ENCODE assay signal across 25 cellular contexts in genomic region chr2:4556136-4556535, GRCh38.
DNase-seq lines count a peak whose midpoint lies in the region; ATAC-seq and TF ChIP-seq lines count a peak whose summit lies in the region.
"Had no signal": no experiment of that assay in that cellular context is flagged by ENCODE, and none has a peak within 500 bp of the region (broad histone marks: within the 10 kb centered on the region; RNA-seq: fewer than 3 reads in every experiment).

No MANE protein-coding gene starts in this region.

- H3K36me3 ChIP-seq in brain microvascular endothelial cell (replicated peaks), result no peaks in the 10 kb centered on the region
- H3K36me3 ChIP-seq: HAP-1 had no signal

- no peak overlapping the region for H3K4me3 ChIP-seq in brain microvascular endothelial cell (ENCODE audit: low read depth, low read length)
- H3K4me3 ChIP-seq: A549, GM23248, HAP-1 had no signal

- H3K27me3 Mint-ChIP-seq in activated CD4-positive, alpha-beta memory T cell treated with anti-CD3 and anti-CD28 coated beads, Interleukin-2, amount 10 ng/mL, durations not matched to agents 7 days and 5 days, result no peaks in the 10 kb centered on the region
- H3K27me3 Mint-ChIP-seq: CD4-positive, alpha-beta T cell had no signal

- no peak overlapping the region for H3K4me3 Mint-ChIP-seq in activated CD4-positive, alpha-beta memory T cell treated with anti-CD3 and anti-CD28 coated beads, Interleukin-2, amount 10 ng/mL, durations not matched to agents 7 days and 5 days
- H3K4me3 Mint-ChIP-seq: CD4-positive, alpha-beta T cell had no signal

- H3K27ac Mint-ChIP-seq in activated CD4-positive, alpha-beta memory T cell treated with anti-CD3 and anti-CD28 coated beads, Interleukin-2, amount 10 ng/mL, durations not matched to agents 7 days and 5 days, result no peak overlapping the region
- H3K27ac Mint-ChIP-seq: CD4-positive, alpha-beta T cell had no signal

- no peak for TF ChIP-seq CTCF in brain microvascular endothelial cell (IDR thresholded peaks at IDR 0.05; ENCODE audit: low read depth, low read length, missing control alignments)

- no peak overlapping the region for H3K27ac ChIP-seq in brain microvascular endothelial cell
- H3K27ac ChIP-seq: A549, GM23248, HL-60, RWPE1 had no signal

- no peaks in the 10 kb centered on the region for H3K27me3 ChIP-seq in brain microvascular endothelial cell (replicated peaks)

- H3K9me3 Mint-ChIP-seq in activated CD4-positive, alpha-beta memory T cell treated with anti-CD3 and anti-CD28 coated beads, Interleukin-2, amount 10 ng/mL, durations not matched to agents 7 days and 5 days, result peaks cover 21% of the 10 kb centered on the region

- no peaks in the 10 kb centered on the region for H3K36me3 Mint-ChIP-seq in activated CD4-positive, alpha-beta memory T cell treated with anti-CD3 and anti-CD28 coated beads, Interleukin-2, amount 10 ng/mL, durations not matched to agents 7 days and 5 days (ENCODE audit: low read depth)

- ATAC-seq in GM19324 (IDR thresholded peaks at IDR 0.05; ENCODE audit: low FRiP score, unreplicated experiment) (no peak), HG02885 (IDR thresholded peaks at IDR 0.05; ENCODE audit: poor library complexity, unreplicated experiment) (no peak)
- ATAC-seq: A549 had no signal

- peak; percentile 19 for DNase-seq in A172 (ENCODE audit: low spot score)
- DNase-seq in NCI-H460 (ENCODE audit: extremely low read depth, low read depth), result peak; percentile 63
- peak; percentile 13 for DNase-seq in brain microvascular endothelial cell
- peak; percentile 52 for DNase-seq in mucosa of gallbladder (ENCODE audit: low spot score)
- no peak for DNase-seq in NCI-H2029 (lab: John Stamatoyannopoulos, UW)
- no peak for DNase-seq in activated CD4-positive, alpha-beta memory T cell treated with anti-CD3 and anti-CD28 coated beads, Interleukin-2, amount 10 ng/mL, durations not matched to agents 7 days and 5 days
- DNase-seq: Caco-2; CD4-positive, alpha-beta T cell; DMS153; GF-D8; GM23248; IMR-90; Karpas-422; NCI-H1092 treated with DMSO at 0.1 percent for 48 hours; NCI-H146; NCI-H2107; NCI-H2227 treated with DMSO at 0.1 percent for 48 hours; NCI-H524; NCI-H82 had no signal

- CTCF ChIA-PET in activated CD4-positive, alpha-beta memory T cell treated with anti-CD3 and anti-CD28 coated beads, Interleukin-2, amount 10 ng/mL, durations not matched to agents 7 days and 5 days (lab: Charles Lee), result no interaction called here

- POLR2A ChIA-PET in activated CD4-positive, alpha-beta memory T cell treated with anti-CD3 and anti-CD28 coated beads, Interleukin-2, amount 10 ng/mL, durations not matched to agents 7 days and 5 days (lab: Charles Lee), result no interaction called here

- in situ Hi-C loops in brain microvascular endothelial cell (cut with HindIII; ENCODE audit: low pct_ligation_motif_present, low sequenced_read_pairs), result no loop called here

- H3K4me1 Mint-ChIP-seq in activated CD4-positive, alpha-beta memory T cell treated with anti-CD3 and anti-CD28 coated beads, Interleukin-2, amount 10 ng/mL, durations not matched to agents 7 days and 5 days, result no peaks in the 10 kb centered on the region

Comparison
In these comparisons a context has a peak if more than half of its experiments do, and no peak if none do; other contexts are left out.
1. DNase-seq: peak in A172 (single experiment), NCI-H460 (single experiment), brain microvascular endothelial cell (single experiment) and mucosa of gallbladder (single experiment); none in NCI-H2029 (single experiment) and activated CD4-positive, alpha-beta memory T cell treated with anti-CD3 and anti-CD28 coated beads, Interleukin-2, amount 10 ng/mL, durations not matched to agents 7 days and 5 days (single experiment).